1 cellular context compared by ENCODE assay signal in the genomic region with DNA sequence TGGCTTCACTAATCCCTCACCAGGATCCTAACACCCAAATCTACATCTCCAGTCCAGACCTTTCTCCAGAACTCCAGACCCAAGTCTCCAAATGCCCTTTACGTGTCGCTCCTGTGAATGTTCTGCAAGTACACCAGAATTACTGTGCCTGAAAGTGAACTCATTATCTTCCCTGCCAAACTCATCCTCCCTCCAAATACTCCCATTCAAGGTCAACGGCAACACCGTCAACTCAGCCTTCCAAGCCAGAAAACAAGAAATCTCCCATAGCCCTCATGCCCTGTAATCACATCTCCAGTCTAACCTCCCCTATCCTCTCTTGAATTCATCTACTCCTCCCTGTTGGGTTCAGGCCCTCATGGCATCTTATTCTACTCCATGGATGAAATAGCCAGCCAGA.
TF ChIP-seq lines count a peak whose summit lies in the region.

No MANE protein-coding gene starts in this region.

TF ChIP-seq in GM12878, 131 proteins besides CTCF, POLR2A, EP300 and RAD21:
- TF ChIP-seq CBFB (IDR thresholded peaks at IDR 0.05; ENCODE audit: low read depth) (no peak), LARP7 (IDR thresholded peaks at IDR 0.05) (no peak), NFYA (IDR thresholded peaks at IDR 0.05; ENCODE audit: borderline replicate concordance, low read depth, low read length) (no peak), RCOR1 (conservative IDR thresholded peaks at IDR 0.05; ENCODE audit: low read depth, low read length) (no peak), GABPA (IDR thresholded peaks at IDR 0.05; ENCODE audit: low read depth) (no peak), ZNF274 (IDR thresholded peaks at IDR 0.05; ENCODE audit: insufficient read depth, insufficient read length) (no peak), MXI1 (IDR thresholded peaks at IDR 0.05; ENCODE audit: low read depth, low read length) (no peak), SKIL (IDR thresholded peaks at IDR 0.05; ENCODE audit: low read depth, poor library complexity, severe bottlenecking) (no peak), KAT2A (conservative IDR thresholded peaks at IDR 0.05; ENCODE audit: control insufficient read depth, low read depth, low read length) (no peak), SUZ12 (IDR thresholded peaks at IDR 0.05; ENCODE audit: unreplicated experiment) (no peak), ASH2L (IDR thresholded peaks at IDR 0.05; ENCODE audit: borderline replicate concordance, low read depth) (no peak), ZNF384 (IDR thresholded peaks at IDR 0.05; ENCODE audit: borderline replicate concordance, low read depth, low read length) (no peak), PAX5 (IDR thresholded peaks at IDR 0.05; ENCODE audit: borderline replicate concordance, low read depth, low read length) (no peak)
- TF ChIP-seq, protein P1, sequence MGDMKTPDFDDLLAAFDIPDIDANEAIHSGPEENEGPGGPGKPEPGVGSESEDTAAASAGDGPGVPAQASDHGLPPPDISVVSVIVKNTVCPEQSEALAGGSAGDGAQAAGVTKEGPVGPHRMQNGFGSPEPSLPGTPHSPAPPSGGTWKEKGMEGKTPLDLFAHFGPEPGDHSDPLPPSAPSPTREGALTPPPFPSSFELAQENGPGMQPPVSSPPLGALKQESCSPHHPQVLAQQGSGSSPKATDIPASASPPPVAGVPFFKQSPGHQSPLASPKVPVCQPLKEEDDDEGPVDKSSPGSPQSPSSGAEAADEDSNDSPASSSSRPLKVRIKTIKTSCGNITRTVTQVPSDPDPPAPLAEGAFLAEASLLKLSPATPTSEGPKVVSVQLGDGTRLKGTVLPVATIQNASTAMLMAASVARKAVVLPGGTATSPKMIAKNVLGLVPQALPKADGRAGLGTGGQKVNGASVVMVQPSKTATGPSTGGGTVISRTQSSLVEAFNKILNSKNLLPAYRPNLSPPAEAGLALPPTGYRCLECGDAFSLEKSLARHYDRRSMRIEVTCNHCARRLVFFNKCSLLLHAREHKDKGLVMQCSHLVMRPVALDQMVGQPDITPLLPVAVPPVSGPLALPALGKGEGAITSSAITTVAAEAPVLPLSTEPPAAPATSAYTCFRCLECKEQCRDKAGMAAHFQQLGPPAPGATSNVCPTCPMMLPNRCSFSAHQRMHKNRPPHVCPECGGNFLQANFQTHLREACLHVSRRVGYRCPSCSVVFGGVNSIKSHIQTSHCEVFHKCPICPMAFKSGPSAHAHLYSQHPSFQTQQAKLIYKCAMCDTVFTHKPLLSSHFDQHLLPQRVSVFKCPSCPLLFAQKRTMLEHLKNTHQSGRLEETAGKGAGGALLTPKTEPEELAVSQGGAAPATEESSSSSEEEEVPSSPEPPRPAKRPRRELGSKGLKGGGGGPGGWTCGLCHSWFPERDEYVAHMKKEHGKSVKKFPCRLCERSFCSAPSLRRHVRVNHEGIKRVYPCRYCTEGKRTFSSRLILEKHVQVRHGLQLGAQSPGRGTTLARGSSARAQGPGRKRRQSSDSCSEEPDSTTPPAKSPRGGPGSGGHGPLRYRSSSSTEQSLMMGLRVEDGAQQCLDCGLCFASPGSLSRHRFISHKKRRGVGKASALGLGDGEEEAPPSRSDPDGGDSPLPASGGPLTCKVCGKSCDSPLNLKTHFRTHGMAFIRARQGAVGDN (IDR thresholded peaks at IDR 0.05) = no peak
- TF ChIP-seq, protein P2, sequence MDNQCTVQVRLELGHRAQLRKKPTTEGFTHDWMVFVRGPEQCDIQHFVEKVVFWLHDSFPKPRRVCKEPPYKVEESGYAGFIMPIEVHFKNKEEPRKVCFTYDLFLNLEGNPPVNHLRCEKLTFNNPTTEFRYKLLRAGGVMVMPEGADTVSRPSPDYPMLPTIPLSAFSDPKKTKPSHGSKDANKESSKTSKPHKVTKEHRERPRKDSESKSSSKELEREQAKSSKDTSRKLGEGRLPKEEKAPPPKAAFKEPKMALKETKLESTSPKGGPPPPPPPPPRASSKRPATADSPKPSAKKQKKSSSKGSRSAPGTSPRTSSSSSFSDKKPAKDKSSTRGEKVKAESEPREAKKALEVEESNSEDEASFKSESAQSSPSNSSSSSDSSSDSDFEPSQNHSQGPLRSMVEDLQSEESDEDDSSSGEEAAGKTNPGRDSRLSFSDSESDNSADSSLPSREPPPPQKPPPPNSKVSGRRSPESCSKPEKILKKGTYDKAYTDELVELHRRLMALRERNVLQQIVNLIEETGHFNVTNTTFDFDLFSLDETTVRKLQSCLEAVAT (IDR thresholded peaks at IDR 0.05) = no peak
